Comparison of ENCODE assay signal across 18 cellular contexts in the genomic region with DNA sequence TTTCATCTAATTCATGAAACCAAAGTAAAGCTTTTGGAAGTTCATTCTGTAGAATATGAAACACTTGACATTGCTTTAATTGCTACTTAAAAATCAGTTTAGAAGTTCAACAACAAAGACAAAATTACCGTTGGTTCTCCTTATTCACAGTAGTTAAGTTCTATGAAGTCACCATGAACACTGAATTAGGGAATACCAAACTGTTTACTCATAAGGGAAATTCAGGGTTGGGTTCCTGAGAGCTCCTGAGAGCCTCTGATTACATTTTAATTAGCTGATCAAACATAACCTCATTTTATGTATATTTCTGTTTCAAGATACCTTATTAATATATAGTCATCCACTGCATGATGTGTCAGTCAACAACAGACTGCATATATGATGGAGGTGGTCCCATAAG. TPM values are rescaled to one million over a fixed set of nuclear protein-coding genes. Genes with fewer than 3 reads are reported as not detected.
DNase-seq lines count a peak whose midpoint lies in the region; ATAC-seq, FAIRE-seq and TF ChIP-seq lines count a peak whose summit lies in the region.
"Had no signal": no experiment of that assay in that cellular context is flagged by ENCODE, and none has a peak within 500 bp of the region (broad histone marks: within the 10 kb centered on the region; RNA-seq: fewer than 3 reads in every experiment).

No MANE protein-coding gene starts in this region.

- H3K4me3 Mint-ChIP-seq in activated T-helper 2 cell treated with anti-CD3 and anti-CD28 coated beads, Interferon-gamma antibody, Interleukin-2, Interleukin-4, amounts not matched to agents 10 μg/mL and 5 μg/mL and 100 μg/mL, durations not matched to agents 14 hours and 24 hours and 36 hours (ENCODE audit: low read depth), result no peak overlapping the region
- H3K4me3 Mint-ChIP-seq: activated T-cell treated with anti-CD3 and anti-CD28 coated beads, Interleukin-2, amount 50 U/mL, for 4 hours; WTC11 had no signal

- peaks cover 7% of the 10 kb centered on the region for H3K9me3 Mint-ChIP-seq in activated T-helper 2 cell treated with anti-CD3 and anti-CD28 coated beads, Interferon-gamma antibody, Interleukin-2, Interleukin-4, amounts not matched to agents 10 μg/mL and 5 μg/mL and 100 μg/mL, durations not matched to agents 14 hours and 24 hours and 36 hours
- H3K9me3 Mint-ChIP-seq: WTC11 had no signal

- H3K36me3 Mint-ChIP-seq in activated T-helper 2 cell treated with anti-CD3 and anti-CD28 coated beads, Interferon-gamma antibody, Interleukin-2, Interleukin-4, amounts not matched to agents 10 μg/mL and 5 μg/mL and 100 μg/mL, durations not matched to agents 14 hours and 24 hours and 36 hours (ENCODE audit: low read depth), result peaks cover 29% of the 10 kb centered on the region
- H3K36me3 Mint-ChIP-seq: WTC11 had no signal

- peak overlapping the region; percentile 83 for H3K4me2 ChIP-seq in keratinocyte (ENCODE audit: control insufficient read depth, extremely low read depth, insufficient read depth, low read depth, low read length)
- H3K4me2 ChIP-seq: BLaER1 had no signal

- intact Hi-C loops in activated T-helper 2 cell treated with anti-CD3 and anti-CD28 coated beads, Interferon-gamma antibody, Interleukin-2, Interleukin-4, amounts not matched to agents 10 μg/mL and 5 μg/mL and 100 μg/mL, durations not matched to agents 14 hours and 24 hours and 36 hours (cut with micrococcal nuclease), result loop anchor here (5.0 to 10.0 kb wide), 5 partner anchors 109 to 332 kb away; a partner anchor contains a TSS

- H3K9me3 ChIP-seq in keratinocyte (ENCODE audit: control insufficient read depth, low read depth, low read length), result no peaks in the 10 kb centered on the region
- H3K9me3 ChIP-seq: body of pancreas had no signal

- peaks cover 38% of the 10 kb centered on the region for H3K4me1 ChIP-seq in keratinocyte (ENCODE audit: control insufficient read depth, extremely low read depth, insufficient read depth, low read length)

- H3K27me3 ChIP-seq in HL-60 (ENCODE audit: insufficient read depth, poor library complexity, severe bottlenecking) (no peaks in the 10 kb centered on the region), keratinocyte (ENCODE audit: control insufficient read depth, extremely low read depth, insufficient read depth, low read length) (no peaks in the 10 kb centered on the region)
- H3K27me3 ChIP-seq: BLaER1, body of pancreas had no signal

- H3K27ac Mint-ChIP-seq in activated T-helper 2 cell treated with anti-CD3 and anti-CD28 coated beads, Interferon-gamma antibody, Interleukin-2, Interleukin-4, amounts not matched to agents 10 μg/mL and 5 μg/mL and 100 μg/mL, durations not matched to agents 14 hours and 24 hours and 36 hours, result peak overlapping the region; percentile 79
- H3K27ac Mint-ChIP-seq: WTC11 had no signal

- ATAC-seq in GM21576 (IDR thresholded peaks at IDR 0.05; ENCODE audit: unreplicated experiment) (no peak), HG03354 (IDR thresholded peaks at IDR 0.05; ENCODE audit: poor library complexity, severe bottlenecking, unreplicated experiment) (no peak)
- ATAC-seq: body of pancreas, WTC11 had no signal

- H3K4me1 Mint-ChIP-seq in activated T-helper 2 cell treated with anti-CD3 and anti-CD28 coated beads, Interferon-gamma antibody, Interleukin-2, Interleukin-4, amounts not matched to agents 10 μg/mL and 5 μg/mL and 100 μg/mL, durations not matched to agents 14 hours and 24 hours and 36 hours (ENCODE audit: low read depth), result peaks cover 29% of the 10 kb centered on the region
- H3K4me1 Mint-ChIP-seq: WTC11 had no signal

- H3K9ac ChIP-seq in keratinocyte (ENCODE audit: control insufficient read depth, extremely low read depth, insufficient read depth, low read length), result peak overlapping the region; percentile 18
- H3K9ac ChIP-seq: BLaER1 had no signal

- no peaks in the 10 kb centered on the region for H4K20me1 ChIP-seq in keratinocyte (ENCODE audit: control insufficient read depth, extremely low read depth, insufficient read depth, low read length)
- H4K20me1 ChIP-seq: BLaER1 had no signal

- TF ChIP-seq CTCF in HL-60 (IDR thresholded peaks at IDR 0.05; ENCODE audit: insufficient read depth, low read length) (no peak), keratinocyte (optimal IDR thresholded peaks at IDR 0.05 in 1 of 3, IDR thresholded peaks at IDR 0.05 in 1 of 3, conservative IDR thresholded peaks at IDR 0.05 in 1 of 3; ENCODE audit: extremely low read depth in 1 of 3, insufficient read depth in 2 of 3, low read length in 3 of 3) (no peak)

- no peaks in the 10 kb centered on the region for H3K36me3 ChIP-seq in keratinocyte (ENCODE audit: control insufficient read depth in 2 of 2, extremely low read depth in 1 of 2, insufficient read depth in 2 of 2, low read length in 2 of 2)
- H3K36me3 ChIP-seq: BLaER1 had no signal

- H3K79me2 ChIP-seq in keratinocyte (ENCODE audit: control insufficient read depth, insufficient read depth, low read length), result no peaks in the 10 kb centered on the region

- no peak overlapping the region for H3K4me3 ChIP-seq in HL-60 (replicated peaks; ENCODE audit: insufficient read depth, low read length)
- peak overlapping the region in 2 of 3 experiments; percentile 19 to 31 for H3K4me3 ChIP-seq in keratinocyte (ENCODE audit: control insufficient read depth in 2 of 3, extremely low read depth in 1 of 3, insufficient read depth in 2 of 3, low read depth in 1 of 3, low read length in 3 of 3)
- H3K4me3 ChIP-seq: BLaER1, body of pancreas had no signal

- H3K9me1 ChIP-seq in keratinocyte (ENCODE audit: control insufficient read depth, extremely low read depth, insufficient read depth, low read length), result no peaks in the 10 kb centered on the region

- H3K27me3 Mint-ChIP-seq in activated T-helper 2 cell treated with anti-CD3 and anti-CD28 coated beads, Interferon-gamma antibody, Interleukin-2, Interleukin-4, amounts not matched to agents 10 μg/mL and 5 μg/mL and 100 μg/mL, durations not matched to agents 14 hours and 24 hours and 36 hours (ENCODE audit: low read depth), result no peaks in the 10 kb centered on the region

- dilution Hi-C loops in keratinocyte (cut with MboI; ENCODE audit: extremely low pct_ligation_motif_present, low sequenced_read_pairs), result no loop called here

- no peak for FAIRE-seq in keratinocyte (lab: Jason Lieb, UNC)
- FAIRE-seq: endometrium had no signal

- no peak overlapping the region for H2AFZ ChIP-seq in keratinocyte (ENCODE audit: control insufficient read depth, low read length)

- H3K27ac ChIP-seq in HL-60 (replicated peaks), result peak overlapping the region; percentile 29; the same call in 1 of the 2 replicates
- peak overlapping the region; percentile 87 for H3K27ac ChIP-seq in keratinocyte (ENCODE audit: control insufficient read depth, insufficient read depth, low read length)
- H3K27ac ChIP-seq: BLaER1, body of pancreas had no signal

- DNase-seq in AG08395 (ENCODE audit: low spot score) (peak; percentile 29), HL-60 (ENCODE audit: low read depth in 1 of 2, low spot score in 1 of 2) (no peak), keratinocyte (ENCODE audit: low read depth, low spot score) (peak; percentile 63), NCI-H146 (lab: John Stamatoyannopoulos, UW) (no peak), Kasumi-1 (lab: John Stamatoyannopoulos, UW) (no peak)
- DNase-seq in activated T-helper 2 cell treated with anti-CD3 and anti-CD28 coated beads, Interferon-gamma antibody, Interleukin-2, Interleukin-4, amounts not matched to agents 10 μg/mL and 5 μg/mL and 100 μg/mL, durations not matched to agents 14 hours and 24 hours and 36 hours (ENCODE audit: low spot score), result no peak
- DNase-seq: activated T-cell treated with anti-CD3 and anti-CD28 coated beads, Interleukin-2, amount 50 U/mL, for 4 hours; body of pancreas; H7; NCI-H1105 treated with DMSO at 0.1 percent for 48 hours; NCI-H510A; stimulated activated CD4-positive, alpha-beta T cell treated with anti-CD3 and anti-CD28 coated beads, Interleukin-4, amount 100 ng/mL, for 1 hour; stimulated activated naive CD4-positive, alpha-beta T cell had no signal

RNA-seq across cellular contexts. Expression of a gene that starts 46.1 kb away (rescaled TPM):
- total RNA-seq in activated T-helper 2 cell treated with anti-CD3 and anti-CD28 coated beads, Interferon-gamma antibody, Interleukin-2, Interleukin-4, amounts not matched to agents 10 μg/mL and 5 μg/mL and 100 μg/mL, durations not matched to agents 14 hours and 24 hours and 36 hours, result 5.8 and 6.1 TPM in 2 replicates
- 2.7 to 2.8 TPM (median 2.7 TPM) in 3 replicates for polyA plus RNA-seq in keratinocyte
- polyA plus RNA-seq in keratinocyte (2011; ENCODE audit: low read depth), result 1.5 TPM
- polyA plus RNA-seq in keratinocyte (2011; cell fraction: cytosol; rRNA removed), result 1.5 and 2.1 TPM in 2 replicates
- polyA plus RNA-seq in keratinocyte (2011; cell fraction: nucleus; rRNA removed), result 3.7 TPM in 2 replicates
- 1.9 and 2.1 TPM in 2 replicates for polyA plus RNA-seq in keratinocyte (2012; ENCODE audit: low replicate concordance)
- polyA minus RNA-seq in keratinocyte, result 2.1 to 4.1 TPM (median 3.7 TPM) in 3 replicates
- 1.2 TPM for polyA minus RNA-seq in keratinocyte (2011; cell fraction: cytosol; rRNA and poly(A)+ RNA removed)
- polyA minus RNA-seq in keratinocyte (2011; cell fraction: nucleus; rRNA and poly(A)+ RNA removed), result 2.5 and 3.3 TPM in 2 replicates

Comparison
In these comparisons a context has a peak if more than half of its experiments do, and no peak if none do; other contexts are left out.
1. DNase-seq: peak in AG08395 (single experiment) and keratinocyte (single experiment); none in HL-60 (0 of 2), activated T-helper 2 cell treated with anti-CD3 and anti-CD28 coated beads, Interferon-gamma antibody, Interleukin-2, Interleukin-4, amounts not matched to agents 10 μg/mL and 5 μg/mL and 100 μg/mL, durations not matched to agents 14 hours and 24 hours and 36 hours (single experiment), NCI-H146 (single experiment) and Kasumi-1 (0 of 2).